Comparison of ENCODE assay signal across 34 cellular contexts in genomic region chr20:8924539-8924938, GRCh38.
"Had no signal": no experiment of that assay in that cellular context is flagged by ENCODE, and none has a peak within 500 bp of the region (broad histone marks: within the 10 kb centered on the region; RNA-seq: fewer than 3 reads in every experiment).

No MANE protein-coding gene starts in this region.

- FAIRE-seq: astrocyte, bronchial epithelial cell had no signal

- H3K4me1 ChIP-seq: adrenal gland, ascending aorta, body of pancreas, breast epithelium had no signal

- H3K27me3 ChIP-seq: adrenal gland, ascending aorta, body of pancreas, brain microvascular endothelial cell, breast epithelium, cardiac muscle cell had no signal

- DNase-seq: activated effector memory CD4-positive, alpha-beta T cell treated with anti-CD3 and anti-CD28 coated beads, Interleukin-2, amount 50 U/mL, for 16 hours; activated effector memory CD4-positive, alpha-beta T cell treated with Interleukin-2 at 50 U/mL for 16 hours; activated gamma-delta T cell; activated gamma-delta T cell treated with Interleukin-2 at 50 U/mL for 16 hours; activated naive CD4-positive, alpha-beta T cell; activated naive CD4-positive, alpha-beta T cell treated with anti-CD3 and anti-CD28 coated beads for 36 hours; activated naive CD4-positive, alpha-beta T cell treated with anti-CD3 and anti-CD28 coated beads, Interleukin-2, amount 10 ng/mL, durations not matched to agents 7 days and 5 days; activated naive CD4-positive, alpha-beta T cell treated with anti-CD3 and anti-CD28 coated beads, Interleukin-2, amount 50 U/mL, for 16 hours; activated naive CD4-positive, alpha-beta T cell treated with Interleukin-2 at 50 U/mL for 16 hours; activated naive CD8-positive, alpha-beta T cell treated with anti-CD3 and anti-CD28 coated beads for 36 hours; activated naive CD8-positive, alpha-beta T cell treated with anti-CD3 and anti-CD28 coated beads, Interleukin-2, amount 10 ng/mL, durations not matched to agents 7 days and 5 days; activated naive CD8-positive, alpha-beta T cell treated with anti-CD3 and anti-CD28 coated beads, Interleukin-2, amount 50 U/mL, for 24 hours; activated T-cell treated with anti-CD3 and anti-CD28 coated beads, Interleukin-2, amount 50 U/mL, for 1 hour; activated T-cell treated with anti-CD3 and anti-CD28 coated beads, Interleukin-2, amount 50 U/mL, for 24 hours; activated T-cell treated with anti-CD3 and anti-CD28 coated beads, Interleukin-2, amount 50 U/mL, for 4 hours; activated T-cell treated with anti-CD3 and anti-CD28 coated beads, Interleukin-2, amount 50 U/mL, for 48 hours; activated T-cell treated with anti-CD3 and anti-CD28 coated beads, Interleukin-2, amount 50 U/mL, for 72 hours; adrenal gland; amniotic stem cell; amygdala; anterior cingulate cortex; aorta; body of pancreas; brain microvascular endothelial cell; caudate nucleus; central memory CD4-positive, alpha-beta T cell; cerebellar nuclear complex had no signal

- H3K9me3 ChIP-seq: adrenal gland, ascending aorta, body of pancreas, breast epithelium had no signal

- ATAC-seq: activated naive CD4-positive, alpha-beta T cell treated with anti-CD3 and anti-CD28 coated beads, Interleukin-2, amount 50 U/mL, for 72 hours; activated naive CD8-positive, alpha-beta T cell treated with anti-CD3 and anti-CD28 coated beads, Interleukin-2, amount 50 U/mL, for 24 hours; activated T-cell treated with anti-CD3 and anti-CD28 coated beads, Interleukin-2, amount 50 U/mL, for 4 hours; activated T-cell treated with anti-CD3 and anti-CD28 coated beads, Interleukin-2, amount 50 U/mL, for 72 hours; activated T-helper 17 cell treated with anti-CD3 and anti-CD28 coated beads, Interleukin-2, amount 50 U/mL, for 72 hours; body of pancreas had no signal

- H3K36me3 ChIP-seq: adrenal gland, ascending aorta, brain microvascular endothelial cell, breast epithelium, cardiac muscle cell had no signal

- H3K4me3 ChIP-seq: adrenal gland, ascending aorta, body of pancreas, breast epithelium, cardiac muscle cell had no signal

- H3K27ac ChIP-seq: adrenal gland, ascending aorta, body of pancreas, brain microvascular endothelial cell, breast epithelium, cardiac muscle cell had no signal
